In the genomic region with DNA sequence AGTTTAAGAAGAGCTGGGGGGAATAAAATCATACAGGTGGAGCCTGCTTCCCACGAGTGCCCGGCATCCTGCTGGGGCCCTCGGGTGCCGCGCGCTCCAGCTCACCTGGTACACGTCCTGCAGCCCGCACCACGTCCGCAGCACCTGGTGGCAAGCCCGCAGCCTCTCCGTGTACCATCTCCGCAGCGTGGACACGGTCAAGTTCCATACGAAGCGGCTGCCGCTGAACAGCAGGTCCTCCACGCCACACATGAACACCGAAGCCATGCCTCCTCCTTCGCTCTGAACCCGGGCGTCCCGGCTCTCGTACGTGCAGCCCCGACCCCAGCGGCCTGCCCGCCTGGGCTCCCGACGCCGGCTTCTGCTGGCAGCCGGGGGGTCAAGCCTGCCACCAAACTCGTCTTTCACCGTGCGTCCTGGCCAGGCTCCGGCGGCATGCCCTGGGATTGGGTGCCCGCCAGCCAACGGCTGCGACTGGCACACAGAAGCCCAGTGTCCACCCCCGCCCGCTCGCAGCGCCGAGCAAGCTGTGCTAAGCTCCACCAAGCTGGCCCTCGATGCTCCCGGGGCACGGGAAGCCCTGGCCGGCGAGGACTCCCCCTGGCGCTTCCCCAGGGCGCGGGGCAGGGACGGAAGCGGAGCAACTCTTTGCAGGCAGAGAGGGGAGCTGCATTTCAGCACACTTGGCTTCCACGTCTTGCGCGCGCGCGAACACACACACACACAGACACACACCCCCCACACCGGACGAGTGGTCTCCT, we compare ENCODE assay signal across 8 cellular contexts. TPM values are rescaled to one million over a fixed set of nuclear protein-coding genes. Genes with fewer than 3 reads are reported as not detected.
DNase-seq lines count a peak whose midpoint lies in the region; ATAC-seq and TF ChIP-seq lines count a peak whose summit lies in the region.

FRMD4B (minus strand) TSS at position 366 of the 761 bp plus-strand sequence; CDS start at position 267, 99 bp downstream.

- CTCF ChIA-PET in activated CD4-positive, alpha-beta memory T cell treated with anti-CD3 and anti-CD28 coated beads for 36 hours (lab: Charles Lee) = interaction anchor here (0.6 to 1.8 kb wide), 13 partner anchors 12 to 266 kb away, joined by 3 to 21 read pairs (median 3); no protein-coding TSS in a partner anchor

- peaks cover 28% of the 10 kb centered on the region for H3K27me3 Mint-ChIP-seq in HFFc6 (ENCODE audit: insufficient read depth)
- peaks cover 53% of the 10 kb centered on the region for H3K27me3 Mint-ChIP-seq in activated CD4-positive, alpha-beta memory T cell treated with anti-CD3 and anti-CD28 coated beads for 36 hours
- H3K27me3 Mint-ChIP-seq in endothelial cell (ENCODE audit: unreplicated experiment) = peaks cover 2% of the 10 kb centered on the region

- no peak for ATAC-seq in GM19467 (IDR thresholded peaks at IDR 0.05; ENCODE audit: unreplicated experiment)
- no peak for ATAC-seq in HG03457 (IDR thresholded peaks at IDR 0.05; ENCODE audit: unreplicated experiment)

- peak; percentile 73 for DNase-seq in CD1c-positive myeloid dendritic cell (ENCODE audit: extremely low spot score)
- DNase-seq in HFFc6 = no peak
- DNase-seq in activated CD4-positive, alpha-beta memory T cell treated with anti-CD3 and anti-CD28 coated beads for 36 hours = peak; percentile 54
- peak; percentile 71 for DNase-seq in endothelial cell (ENCODE audit: low spot score)
- DNase-seq in lung microvascular endothelial cell (ENCODE audit: low read depth in 2 of 2) = peak; percentile 55 to 69
- DNase-seq in stimulated activated CD8-positive, alpha-beta memory T cell treated with anti-CD3 and anti-CD28 coated beads, Interleukin-4, amount 100 ng/mL, for 24 hours (ENCODE audit: low read depth) = peak; percentile 17

- POLR2A ChIA-PET in activated CD4-positive, alpha-beta memory T cell treated with anti-CD3 and anti-CD28 coated beads for 36 hours (lab: Charles Lee) = no interaction called here

- intact Hi-C loops in activated CD4-positive, alpha-beta memory T cell treated with anti-CD3 and anti-CD28 coated beads for 36 hours (cut with micrococcal nuclease) = no loop called here

- no peak for TF ChIP-seq CTCF in HFFc6 (IDR thresholded peaks at IDR 0.05)
- TF ChIP-seq CTCF in endothelial cell (IDR thresholded peaks at IDR 0.05; ENCODE audit: unreplicated experiment) = no peak

- no peaks in the 10 kb centered on the region for H3K36me3 Mint-ChIP-seq in HFFc6 (ENCODE audit: low read depth)
- H3K36me3 Mint-ChIP-seq in activated CD4-positive, alpha-beta memory T cell treated with anti-CD3 and anti-CD28 coated beads for 36 hours = no peaks in the 10 kb centered on the region
- H3K36me3 Mint-ChIP-seq in endothelial cell (ENCODE audit: low read depth, unreplicated experiment) = peaks cover 6% of the 10 kb centered on the region

- H3K27ac Mint-ChIP-seq in HFFc6 (no peak within 1 kb of the TSS), endothelial cell (ENCODE audit: unreplicated experiment) (no peak within 1 kb of the TSS)
- H3K27ac Mint-ChIP-seq in activated CD4-positive, alpha-beta memory T cell treated with anti-CD3 and anti-CD28 coated beads for 36 hours = no peak within 1 kb of the TSS

- H3K4me1 Mint-ChIP-seq in HFFc6 (ENCODE audit: low read depth) (no peaks in the 10 kb centered on the region), endothelial cell (ENCODE audit: unreplicated experiment) (peaks cover 20% of the 10 kb centered on the region)
- H3K4me1 Mint-ChIP-seq in activated CD4-positive, alpha-beta memory T cell treated with anti-CD3 and anti-CD28 coated beads for 36 hours (ENCODE audit: low read depth) = peaks cover 10% of the 10 kb centered on the region

- H3K9me3 Mint-ChIP-seq in HFFc6 = no peaks in the 10 kb centered on the region
- no peaks in the 10 kb centered on the region for H3K9me3 Mint-ChIP-seq in activated CD4-positive, alpha-beta memory T cell treated with anti-CD3 and anti-CD28 coated beads for 36 hours
- H3K9me3 Mint-ChIP-seq in endothelial cell (ENCODE audit: unreplicated experiment) = no peaks in the 10 kb centered on the region

- H3K4me3 Mint-ChIP-seq in HFFc6 = peak within 1 kb of the TSS; percentile 14; the same call in 1 of the 2 replicates
- peak within 1 kb of the TSS; percentile 58 for H3K4me3 Mint-ChIP-seq in activated CD4-positive, alpha-beta memory T cell treated with anti-CD3 and anti-CD28 coated beads for 36 hours
- H3K4me3 Mint-ChIP-seq in endothelial cell (ENCODE audit: unreplicated experiment) = peak within 1 kb of the TSS; percentile 83

RNA-seq across cellular contexts. Expression of gene FRMD4B, which starts in this region (rescaled TPM):
- total RNA-seq in HFFc6 (2021; fragmentation: NEBNext Ultra II Directional; extraction: Animal tissue kit (Norgen Biotek cat#: 25700)) = under 1 TPM in 5 of 6 experiments, not detected in 1; 0.03 to 0.12 (median 0.07) TPM
- total RNA-seq in activated CD4-positive, alpha-beta memory T cell treated with anti-CD3 and anti-CD28 coated beads for 36 hours = 10 to 100 TPM; 29.1 to 32.8 TPM
- total RNA-seq in endothelial cell (ENCODE audit: unreplicated experiment) (102 TPM), lung microvascular endothelial cell (36.6 and 73.2 TPM in 2 replicates)

Comparison
In these comparisons a context has a peak if more than half of its experiments do, and no peak if none do; other contexts are left out.
1. RNA of gene FRMD4B (total RNA-seq): 102 TPM in endothelial cell (single experiment), 36.6 to 73.2 TPM in lung microvascular endothelial cell and 29.1 to 32.8 TPM in activated CD4-positive, alpha-beta memory T cell treated with anti-CD3 and anti-CD28 coated beads for 36 hours; 0.03 to 0.12 TPM in HFFc6; every median in the first group is over 10 times any median in the second.
2. H3K4me3 Mint-ChIP-seq: peak in every context shown above with its lines; median percentile 83 in endothelial cell; 58 in activated CD4-positive, alpha-beta memory T cell treated with anti-CD3 and anti-CD28 coated beads for 36 hours; 14 in HFFc6.